19 cellular contexts compared by ENCODE assay signal in the genomic region with DNA sequence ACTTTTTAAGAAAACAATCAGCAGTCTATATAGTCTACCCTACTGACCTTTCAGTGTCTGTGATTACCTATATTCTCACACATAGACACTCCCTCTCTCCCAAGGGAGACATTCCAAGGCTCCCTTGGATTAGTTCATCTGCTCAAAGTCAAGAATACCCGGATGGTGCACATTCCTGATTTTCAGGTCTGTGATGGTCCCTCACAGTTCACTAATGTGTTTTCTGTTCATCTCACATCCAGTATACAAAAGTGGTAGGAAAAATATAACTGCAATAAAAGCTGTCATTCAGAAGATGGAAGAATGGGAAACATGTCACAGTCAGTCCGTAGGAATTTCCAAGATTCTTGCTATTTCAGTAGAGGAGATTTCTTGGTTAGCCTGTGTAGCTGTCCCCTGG.
DNase-seq lines count a peak whose midpoint lies in the region; ATAC-seq and TF ChIP-seq lines count a peak whose summit lies in the region.
"Had no signal": no experiment of that assay in that cellular context is flagged by ENCODE, and none has a peak within 500 bp of the region (broad histone marks: within the 10 kb centered on the region; RNA-seq: fewer than 3 reads in every experiment).

No MANE protein-coding gene starts in this region.

- in situ Hi-C loops in brain microvascular endothelial cell (cut with HindIII; ENCODE audit: low pct_ligation_motif_present, low sequenced_read_pairs), result loop anchor here (25.0 kb wide), 1 partner anchor 187 kb away; no protein-coding TSS in a partner anchor

- no peak overlapping the region for H3K27ac ChIP-seq in brain microvascular endothelial cell
- H3K27ac ChIP-seq: 22Rv1, C4-2B had no signal

- peak; percentile 33 for DNase-seq in AG10803 (ENCODE audit: low read depth)
- peak; percentile 33 for DNase-seq in EL
- peak; percentile 3 for DNase-seq in brain microvascular endothelial cell
- DNase-seq in progenitor cell of endocrine pancreas (ENCODE audit: low spot score, unreplicated experiment), result no peak
- DNase-seq in H7, result no peak
- no peak for DNase-seq in sciatic nerve (ENCODE audit: low spot score)
- DNase-seq: AML-193; CD4-positive, alpha-beta memory T cell; DMS79; GDM1; GOT3; IMR-90; Kasumi-1; KBM-7 had no signal

- ATAC-seq in HG03280 (IDR thresholded peaks at IDR 0.05; ENCODE audit: unreplicated experiment) (no peak), sciatic nerve (no peak)
- ATAC-seq: GM12878 had no signal

- peaks cover 8% of the 10 kb centered on the region for H3K9me3 Mint-ChIP-seq in progenitor cell of endocrine pancreas (ENCODE audit: low read depth)
- H3K9me3 Mint-ChIP-seq: CD4-positive, alpha-beta memory T cell had no signal

- TF ChIP-seq CTCF in AG10803 (conservative IDR thresholded peaks at IDR 0.05; ENCODE audit: low read length) (no peak), brain microvascular endothelial cell (IDR thresholded peaks at IDR 0.05; ENCODE audit: low read depth, low read length, missing control alignments) (no peak), progenitor cell of endocrine pancreas (IDR thresholded peaks at IDR 0.05; ENCODE audit: unreplicated experiment) (no peak)

- no peaks in the 10 kb centered on the region for H3K36me3 ChIP-seq in brain microvascular endothelial cell (replicated peaks)
- H3K36me3 ChIP-seq in H7 (replicated peaks; ENCODE audit: control insufficient read depth, insufficient read depth, low read length), result no peaks in the 10 kb centered on the region
- H3K36me3 ChIP-seq: HAP-1 had no signal

- H3K27me3 ChIP-seq in brain microvascular endothelial cell (replicated peaks), result no peaks in the 10 kb centered on the region
- H3K27me3 ChIP-seq in H7 (ENCODE audit: control insufficient read depth, insufficient read depth, low read length), result no peaks in the 10 kb centered on the region

- H3K36me3 Mint-ChIP-seq in progenitor cell of endocrine pancreas (ENCODE audit: insufficient read depth), result peaks cover 3% of the 10 kb centered on the region

- H3K4me3 ChIP-seq in AG10803 (ENCODE audit: low read length), result no peak overlapping the region
- H3K4me3 ChIP-seq in brain microvascular endothelial cell (ENCODE audit: low read depth, low read length), result no peak overlapping the region
- no peak overlapping the region for H3K4me3 ChIP-seq in H7 (ENCODE audit: insufficient read depth, low read depth, low read length)
- H3K4me3 ChIP-seq: GM12878, HAP-1 had no signal

- no peaks in the 10 kb centered on the region for H3K27me3 Mint-ChIP-seq in progenitor cell of endocrine pancreas
- H3K27me3 Mint-ChIP-seq: CD4-positive, alpha-beta memory T cell had no signal

- H3K4me1 Mint-ChIP-seq in progenitor cell of endocrine pancreas (ENCODE audit: low read depth), result no peaks in the 10 kb centered on the region

- peak overlapping the region; percentile 56 for H3K27ac Mint-ChIP-seq in progenitor cell of endocrine pancreas

- no peak overlapping the region for H3K4me3 Mint-ChIP-seq in progenitor cell of endocrine pancreas (ENCODE audit: low read depth)
- H3K4me3 Mint-ChIP-seq: CD4-positive, alpha-beta memory T cell had no signal

- intact Hi-C loops in sciatic nerve (cut with DNase I), result no loop called here

Comparison
In these comparisons a context has a peak if more than half of its experiments do, and no peak if none do; other contexts are left out.
1. DNase-seq: peak in AG10803 (single experiment), EL (single experiment) and brain microvascular endothelial cell (single experiment); none in progenitor cell of endocrine pancreas (single experiment), H7 (single experiment) and sciatic nerve (single experiment).